ENCODE assay signal across 9 cellular contexts in the genomic region with DNA sequence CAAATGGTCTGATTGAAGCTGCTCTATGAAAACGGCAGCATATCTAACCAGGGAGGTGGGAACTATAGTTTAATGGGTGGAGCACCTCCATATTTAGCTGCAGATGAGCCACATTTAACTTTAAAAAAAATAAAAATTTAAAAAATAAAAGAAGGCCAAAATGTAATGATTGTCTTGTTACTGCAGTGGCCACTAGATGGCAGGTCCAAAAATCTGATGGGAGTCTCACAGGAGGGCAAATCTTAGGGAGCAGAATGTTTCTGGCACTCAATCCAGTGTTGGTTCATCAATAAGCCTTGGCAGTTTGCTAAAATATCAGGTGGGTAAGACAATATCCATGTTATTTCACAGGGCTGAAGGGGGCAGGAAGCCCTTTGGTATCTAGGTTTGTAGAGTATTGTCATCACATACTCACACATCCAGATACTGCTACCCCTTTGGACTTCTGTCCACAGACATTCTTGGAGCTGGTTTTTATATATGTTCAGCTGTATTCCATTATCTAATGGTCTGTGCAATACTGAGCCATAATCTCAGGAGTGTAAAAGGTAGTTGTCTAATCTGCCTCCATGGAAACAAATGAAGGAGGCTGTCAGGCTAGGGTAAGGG.
DNase-seq lines count a peak whose midpoint lies in the region; ATAC-seq, FAIRE-seq and TF ChIP-seq lines count a peak whose summit lies in the region.
"Had no signal": no experiment of that assay in that cellular context is flagged by ENCODE, and none has a peak within 500 bp of the region (broad histone marks: within the 10 kb centered on the region; RNA-seq: fewer than 3 reads in every experiment).

No MANE protein-coding gene starts in this region.

- TF ChIP-seq RAD21 in HCT116 (IDR thresholded peaks at IDR 0.05; ENCODE audit: low read depth) (peak; percentile 58), HepG2 (CRISPR knock-in tag; IDR thresholded peaks at IDR 0.05) (no peak)

- BruUV-seq in HCT116 (replicated peaks; lab: Mats Ljungman, UMichigan): no TSS peak
- BruUV-seq in HepG2 (replicated peaks; lab: Mats Ljungman, UMichigan): no TSS peak

- no peaks in the 10 kb centered on the region for H3K9me3 Mint-ChIP-seq in CD4-positive, alpha-beta T cell
- no peaks in the 10 kb centered on the region for H3K9me3 Mint-ChIP-seq in activated T-helper 17 cell treated with anti-CD3 and anti-CD28 coated beads, Interleukin-2, amount 50 U/mL, for 72 hours

- H3K79me2 ChIP-seq in HCT116 (ENCODE audit: insufficient read depth, low read length): peaks cover 96% of the 10 kb centered on the region
- H3K79me2 ChIP-seq in HepG2 (ENCODE audit: insufficient read depth, low read length): no peaks in the 10 kb centered on the region

- H4K20me1 ChIP-seq in HCT116 (ENCODE audit: insufficient read depth) (no peaks in the 10 kb centered on the region), HepG2 (ENCODE audit: insufficient read depth, low read length) (no peaks in the 10 kb centered on the region)

- no peak overlapping the region for H3K27ac Mint-ChIP-seq in CD4-positive, alpha-beta T cell
- H3K27ac Mint-ChIP-seq in activated T-helper 17 cell treated with anti-CD3 and anti-CD28 coated beads, Interleukin-2, amount 50 U/mL, for 72 hours: no peak overlapping the region

- H3K4me1 Mint-ChIP-seq in CD4-positive, alpha-beta T cell (ENCODE audit: low read depth): no peaks in the 10 kb centered on the region
- H3K4me1 Mint-ChIP-seq in activated T-helper 17 cell treated with anti-CD3 and anti-CD28 coated beads, Interleukin-2, amount 50 U/mL, for 72 hours: no peaks in the 10 kb centered on the region

- H3K4me3 ChIP-seq in HCT116 (replicated peaks in 1 of 2; ENCODE audit: low read depth in 1 of 2, low read length in 2 of 2) (no peak overlapping the region), HepG2 (replicated peaks in 1 of 3; ENCODE audit: insufficient read depth in 1 of 3, low read depth in 2 of 3, low read length in 3 of 3) (no peak overlapping the region)

- in situ Hi-C loops in HepG2 (cut with HindIII; ENCODE audit: extremely low pct_ligation_motif_present, low pct_unique_long_range_greater_than_20kb): no loop called here

- POLR2A ChIA-PET in CD4-positive, alpha-beta T cell (lab: Charles Lee): no interaction called here
- POLR2A ChIA-PET in HCT116 (lab: Charles Lee) (interaction anchor here (1.0 kb wide), 1 partner anchor 16 kb away, joined by 3 read pairs; no protein-coding TSS in a partner anchor), HepG2 (lab: Yijun Ruan, JAX) (no interaction called here)

- CTCF ChIA-PET in CD4-positive, alpha-beta T cell (lab: Charles Lee): interaction anchor here (0.8 kb wide), 1 partner anchor 18 kb away, joined by 3 read pairs; no protein-coding TSS in a partner anchor
- CTCF ChIA-PET in HCT116 (lab: Charles Lee): interaction anchor here (0.7 to 3.3 kb wide), 6 partner anchors 12 to 28 kb away, joined by 3 to 9 read pairs (median 6); no protein-coding TSS in a partner anchor
- CTCF ChIA-PET in HepG2 (lab: Yijun Ruan, JAX; ENCODE audit: low intra/inter-chr PET ratio, low total read pairs): no interaction called here

- FAIRE-seq in HepG2 (lab: Jason Lieb, UNC): no peak
- FAIRE-seq in GM19239 (lab: Jason Lieb, UNC): no peak
- FAIRE-seq: colon had no signal

- H3K27ac ChIP-seq in CD4-positive, alpha-beta T cell (ENCODE audit: low read depth, low read length): no peak overlapping the region
- H3K27ac ChIP-seq in HCT116 (ENCODE audit: low read depth, low read length) (no peak overlapping the region), HepG2 (ENCODE audit: extremely low read length, insufficient read depth, low read length) (no peak overlapping the region)

- no peak overlapping the region for H2AFZ ChIP-seq in HCT116 (ENCODE audit: low read depth, low read length, poor library complexity, severe bottlenecking)
- no peak overlapping the region for H2AFZ ChIP-seq in HepG2 (ENCODE audit: low read length)

- no peaks in the 10 kb centered on the region for H3K27me3 ChIP-seq in CD4-positive, alpha-beta T cell (ENCODE audit: control insufficient read depth, insufficient read depth, low read length)
- no peaks in the 10 kb centered on the region for H3K27me3 ChIP-seq in HCT116 (ENCODE audit: insufficient read depth, low read length)
- no peaks in the 10 kb centered on the region for H3K27me3 ChIP-seq in HepG2 (ENCODE audit: control insufficient read depth in 1 of 2, insufficient read depth in 2 of 2, low read length in 2 of 2)

- H3K4me1 ChIP-seq in HCT116 (ENCODE audit: control insufficient read depth in 1 of 2, insufficient read depth in 2 of 2, low read length in 2 of 2) (peaks cover 8 to 55% of the 10 kb centered on the region in 2 experiments), HepG2 (ENCODE audit: insufficient read depth, low read length) (peaks cover 4% of the 10 kb centered on the region; the same call in 1 of the 2 replicates)

- ATAC-seq in CD4-positive, alpha-beta T cell (ENCODE audit: poor library complexity): no peak
- ATAC-seq in HCT116: peak; percentile 62
- ATAC-seq in HepG2: peak; percentile 59
- no peak for ATAC-seq in activated T-helper 17 cell treated with anti-CD3 and anti-CD28 coated beads, Interleukin-2, amount 50 U/mL, for 72 hours (replicated peaks)

- no peaks in the 10 kb centered on the region for H3K27me3 Mint-ChIP-seq in CD4-positive, alpha-beta T cell
- no peaks in the 10 kb centered on the region for H3K27me3 Mint-ChIP-seq in activated T-helper 17 cell treated with anti-CD3 and anti-CD28 coated beads, Interleukin-2, amount 50 U/mL, for 72 hours

- H3K9me3 ChIP-seq in CD4-positive, alpha-beta T cell (ENCODE audit: control insufficient read depth, low read length): no peaks in the 10 kb centered on the region
- H3K9me3 ChIP-seq in HCT116 (ENCODE audit: control insufficient read depth in 1 of 2, insufficient read depth in 1 of 2, low read depth in 1 of 2, low read length in 2 of 2) (no peaks in the 10 kb centered on the region), HepG2 (ENCODE audit: low read length) (no peaks in the 10 kb centered on the region)

- H3K9ac ChIP-seq in HCT116 (ENCODE audit: low read length) (no peak overlapping the region), HepG2 (ENCODE audit: insufficient read depth, low read depth, low read length) (no peak overlapping the region)

- H3K36me3 ChIP-seq in HCT116 (ENCODE audit: control insufficient read depth in 1 of 2, insufficient read depth in 2 of 2, low read length in 2 of 2) (peaks cover 0 to 10% of the 10 kb centered on the region in 2 experiments; a peak in 2 of 4 replicates), HepG2 (replicated peaks in 1 of 2; ENCODE audit: control insufficient read depth in 1 of 2, insufficient read depth in 2 of 2, low read length in 2 of 2) (no peaks in the 10 kb centered on the region)

- H3K36me3 Mint-ChIP-seq in CD4-positive, alpha-beta T cell (ENCODE audit: low read depth): peaks cover 22% of the 10 kb centered on the region
- peaks cover 9% of the 10 kb centered on the region for H3K36me3 Mint-ChIP-seq in activated T-helper 17 cell treated with anti-CD3 and anti-CD28 coated beads, Interleukin-2, amount 50 U/mL, for 72 hours (ENCODE audit: low read depth)

- WGBS in HepG2 (ENCODE audit: low lambda C conversion rate): 90% methylated on average over 1 of the region's 1 CpG

- H3K4me2 ChIP-seq in HCT116 (ENCODE audit: low read length) (no peak overlapping the region), HepG2 (ENCODE audit: low read depth, low read length) (no peak overlapping the region)

- no peak overlapping the region for H3K4me3 Mint-ChIP-seq in CD4-positive, alpha-beta T cell
- H3K4me3 Mint-ChIP-seq in activated T-helper 17 cell treated with anti-CD3 and anti-CD28 coated beads, Interleukin-2, amount 50 U/mL, for 72 hours: no peak overlapping the region

- no peaks in the 10 kb centered on the region for H3K9me2 ChIP-seq in HCT116 (ENCODE audit: insufficient read depth)

- RAD21 ChIA-PET in HCT116 (lab: Charles Lee; ENCODE audit: low non-redundant PET in 1 of 2, low total read pairs in 2 of 2, uncharacterized antibody in 2 of 2, unreplicated experiment in 2 of 2): interaction anchor here (0.6 kb wide), 2 partner anchors 14 to 126 kb away, joined by 3 read pairs; no protein-coding TSS in a partner anchor

- TF ChIP-seq POLR2A in HCT116 (IDR thresholded peaks at IDR 0.05; ENCODE audit: borderline replicate concordance, extremely low read depth, insufficient read depth, insufficient read length) (no peak), HepG2 (IDR thresholded peaks at IDR 0.05; ENCODE audit: insufficient read depth in 1 of 2, low read depth in 2 of 2, low read length in 2 of 2) (no peak)

- DNase-seq in CD4-positive, alpha-beta T cell: no peak
- no peak for DNase-seq in HCT116 (ENCODE audit: low read depth, low spot score)
- DNase-seq in amniotic epithelial cell (ENCODE audit: low read depth): peak; percentile 11
- DNase-seq in HepG2 (ENCODE audit: low spot score): peak; percentile 9
- no peak for DNase-seq in DMS79 treated with DMSO at 0.1 percent for 48 hours (lab: John Stamatoyannopoulos, UW)
- DNase-seq in GM19239 (ENCODE audit: insufficient read length, low spot score): no peak
- DNase-seq in C1 segment of cervical spinal cord (lab: John Stamatoyannopoulos, UW): no peak

- peak; percentile 28 for TF ChIP-seq CTCF in CD4-positive, alpha-beta T cell (IDR thresholded peaks at IDR 0.05)
- TF ChIP-seq CTCF in HCT116 (IDR thresholded peaks at IDR 0.05 in 2 of 3, conservative IDR thresholded peaks at IDR 0.05 in 1 of 3; ENCODE audit: borderline replicate concordance in 1 of 3, insufficient read depth in 1 of 3, low read depth in 2 of 3, low read length in 2 of 3): peak; percentile 43 to 67 (median 59); a peak in 5 of 6 replicates
- peak; percentile 37 for TF ChIP-seq CTCF in HepG2 (CRISPR knock-in tag; IDR thresholded peaks at IDR 0.05)

- intact Hi-C loops in CD4-positive, alpha-beta T cell (cut with DNase I, micrococcal nuclease): no loop called here
- intact Hi-C loops in HCT116 (cut with micrococcal nuclease) (no loop called here), HepG2 (cut with micrococcal nuclease; ENCODE audit: unreplicated experiment) (loop anchor here (10.0 kb wide), 1 partner anchor 178 kb away; no protein-coding TSS in a partner anchor)

- TF ChIP-seq EP300 in HepG2 (IDR thresholded peaks at IDR 0.05; ENCODE audit: low read depth in 2 of 2, low read length in 2 of 2): no peak
- no peak for TF ChIP-seq EP300 in HepG2 (CRISPR knock-in tag; IDR thresholded peaks at IDR 0.05; ENCODE audit: borderline replicate concordance)

TF ChIP-seq in HCT116, 20 proteins besides CTCF, POLR2A, EP300 and RAD21 (continues in another document):
- TF ChIP-seq CBX3 (IDR thresholded peaks at IDR 0.05; ENCODE audit: low read depth) (no peak), SIN3A (IDR thresholded peaks at IDR 0.05; ENCODE audit: low read depth) (no peak), SRF (IDR thresholded peaks at IDR 0.05; ENCODE audit: low read depth) (no peak), CEBPB (IDR thresholded peaks at IDR 0.05; ENCODE audit: low read depth) (no peak), EGR1 (IDR thresholded peaks at IDR 0.05; ENCODE audit: low read depth) (no peak)

TF ChIP-seq in HepG2, 621 proteins besides CTCF, POLR2A, EP300 and RAD21 (continues in another document):
- peak; percentile 27; the same call in 1 of the 2 replicates for TF ChIP-seq STAG1 (CRISPR knock-in tag; IDR thresholded peaks at IDR 0.05)

Comparison
In these comparisons a context has a peak if more than half of its experiments do, and no peak if none do; other contexts are left out.
1. ATAC-seq: peak in HCT116 (single experiment) and HepG2 (single experiment); none in CD4-positive, alpha-beta T cell (single experiment) and activated T-helper 17 cell treated with anti-CD3 and anti-CD28 coated beads, Interleukin-2, amount 50 U/mL, for 72 hours (single experiment).
2. DNase-seq: peak in amniotic epithelial cell (single experiment) and HepG2 (single experiment); none in CD4-positive, alpha-beta T cell (0 of 10), HCT116 (single experiment), DMS79 treated with DMSO at 0.1 percent for 48 hours (single experiment), GM19239 (single experiment) and C1 segment of cervical spinal cord (0 of 14).
3. Peak in every context shown above with its lines, with median percentiles within 50 percentile points of each other: CTCF ChIP-seq.